8 cellular contexts compared by ENCODE assay signal in the genomic region with DNA sequence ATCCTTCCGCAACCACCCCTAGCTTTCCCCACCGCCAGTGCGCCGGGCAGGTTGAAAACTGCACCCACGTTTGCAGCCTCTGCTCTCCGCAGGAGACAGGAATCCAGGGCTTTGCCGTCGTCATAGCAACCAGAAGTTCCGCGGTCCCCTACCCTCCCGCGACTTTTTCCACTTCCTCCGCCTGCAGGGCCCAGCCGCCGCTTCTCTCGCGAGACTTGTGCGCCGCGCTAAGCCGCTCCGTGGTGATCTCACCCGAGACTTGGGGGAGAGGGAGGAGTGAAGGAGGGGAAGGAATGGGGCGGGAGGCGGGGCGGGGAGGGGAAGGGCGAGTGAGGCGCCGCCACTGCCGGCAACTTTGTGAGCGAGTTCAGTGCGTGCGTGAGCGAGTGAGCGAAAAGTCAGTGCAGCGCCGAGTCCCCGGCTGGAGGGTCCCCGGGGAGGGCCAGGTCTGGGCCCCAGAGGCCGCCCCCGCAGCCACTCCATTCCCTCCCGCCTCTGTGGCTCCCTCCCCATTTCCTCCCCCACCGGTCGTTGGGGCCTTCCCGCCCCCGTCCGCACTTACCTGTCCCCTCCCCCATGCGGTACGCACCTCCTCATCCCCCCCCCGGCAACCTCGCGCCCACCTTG. TPM values are rescaled to one million over a fixed set of nuclear protein-coding genes. Genes with fewer than 3 reads are reported as not detected.
DNase-seq lines count a peak whose midpoint lies in the region; ATAC-seq and TF ChIP-seq lines count a peak whose summit lies in the region.

A gene (plus strand): TSS at position 370 of the 627 bp plus-strand sequence.

- DNase-seq in GM06990 (ENCODE audit: extremely low read depth, insufficient read length) (peak; percentile 98), NCI-H1092 (lab: John Stamatoyannopoulos, UW) (peak; percentile 96), globus pallidus (ENCODE audit: low spot score) (peak; percentile 97), occipital lobe (lab: John Stamatoyannopoulos, UW) (peak; percentile 98)

- H3K4me3 Mint-ChIP-seq in activated naive CD4-positive, alpha-beta T cell treated with anti-CD3 and anti-CD28 coated beads, Interleukin-2, amount 50 U/mL, for 24 hours = peak within 1 kb of the TSS; percentile 90

- ATAC-seq in HG02588 (IDR thresholded peaks at IDR 0.05; ENCODE audit: unreplicated experiment) (peak; percentile 80), SK-N-SH treated with all-trans-retinoic acid at 6 μM for 48 hours (peak; percentile 91)

- H3K36me3 ChIP-seq in GM06990 (ENCODE audit: control insufficient read depth, insufficient read depth, low read length) = no peaks in the 10 kb centered on the region

- peak within 1 kb of the TSS; percentile 81 for H3K4me3 ChIP-seq in GM06990 (replicated peaks; ENCODE audit: low read depth, low read length)

- peaks cover 50% of the 10 kb centered on the region for H3K4me1 Mint-ChIP-seq in activated naive CD4-positive, alpha-beta T cell treated with anti-CD3 and anti-CD28 coated beads, Interleukin-2, amount 50 U/mL, for 24 hours

- no peaks in the 10 kb centered on the region for H3K36me3 Mint-ChIP-seq in activated naive CD4-positive, alpha-beta T cell treated with anti-CD3 and anti-CD28 coated beads, Interleukin-2, amount 50 U/mL, for 24 hours

- TF ChIP-seq CTCF in GM06990 (IDR thresholded peaks at IDR 0.05; ENCODE audit: insufficient read depth, low read length, poor library complexity, severe bottlenecking) = no peak

- H3K27me3 Mint-ChIP-seq in activated naive CD4-positive, alpha-beta T cell treated with anti-CD3 and anti-CD28 coated beads, Interleukin-2, amount 50 U/mL, for 24 hours = no peaks in the 10 kb centered on the region

- no peaks in the 10 kb centered on the region for H3K9me3 Mint-ChIP-seq in activated naive CD4-positive, alpha-beta T cell treated with anti-CD3 and anti-CD28 coated beads, Interleukin-2, amount 50 U/mL, for 24 hours

- H3K27me3 ChIP-seq in GM06990 (replicated peaks; ENCODE audit: control insufficient read depth, insufficient read depth, low read length) = no peaks in the 10 kb centered on the region

- peak within 1 kb of the TSS; percentile 95 for H3K27ac Mint-ChIP-seq in activated naive CD4-positive, alpha-beta T cell treated with anti-CD3 and anti-CD28 coated beads, Interleukin-2, amount 50 U/mL, for 24 hours

- peak within 1 kb of the TSS; percentile 69 for H3K27ac ChIP-seq in temporal lobe (ENCODE audit: low read depth, low read length)

TF ChIP-seq in SK-N-SH treated with all-trans-retinoic acid at 6 μM for 48 hours, 23 proteins besides CTCF, POLR2A, EP300 and RAD21:
- TF ChIP-seq ZFP3 (CRISPR knock-in tag; IDR thresholded peaks at IDR 0.05) (no peak), ISL1 (CRISPR knock-in tag; IDR thresholded peaks at IDR 0.05) (no peak), CSDC2 (CRISPR knock-in tag; IDR thresholded peaks at IDR 0.05) (no peak), ZC3H10 (CRISPR knock-in tag; IDR thresholded peaks at IDR 0.05) (no peak)
- TF ChIP-seq, protein P1, sequence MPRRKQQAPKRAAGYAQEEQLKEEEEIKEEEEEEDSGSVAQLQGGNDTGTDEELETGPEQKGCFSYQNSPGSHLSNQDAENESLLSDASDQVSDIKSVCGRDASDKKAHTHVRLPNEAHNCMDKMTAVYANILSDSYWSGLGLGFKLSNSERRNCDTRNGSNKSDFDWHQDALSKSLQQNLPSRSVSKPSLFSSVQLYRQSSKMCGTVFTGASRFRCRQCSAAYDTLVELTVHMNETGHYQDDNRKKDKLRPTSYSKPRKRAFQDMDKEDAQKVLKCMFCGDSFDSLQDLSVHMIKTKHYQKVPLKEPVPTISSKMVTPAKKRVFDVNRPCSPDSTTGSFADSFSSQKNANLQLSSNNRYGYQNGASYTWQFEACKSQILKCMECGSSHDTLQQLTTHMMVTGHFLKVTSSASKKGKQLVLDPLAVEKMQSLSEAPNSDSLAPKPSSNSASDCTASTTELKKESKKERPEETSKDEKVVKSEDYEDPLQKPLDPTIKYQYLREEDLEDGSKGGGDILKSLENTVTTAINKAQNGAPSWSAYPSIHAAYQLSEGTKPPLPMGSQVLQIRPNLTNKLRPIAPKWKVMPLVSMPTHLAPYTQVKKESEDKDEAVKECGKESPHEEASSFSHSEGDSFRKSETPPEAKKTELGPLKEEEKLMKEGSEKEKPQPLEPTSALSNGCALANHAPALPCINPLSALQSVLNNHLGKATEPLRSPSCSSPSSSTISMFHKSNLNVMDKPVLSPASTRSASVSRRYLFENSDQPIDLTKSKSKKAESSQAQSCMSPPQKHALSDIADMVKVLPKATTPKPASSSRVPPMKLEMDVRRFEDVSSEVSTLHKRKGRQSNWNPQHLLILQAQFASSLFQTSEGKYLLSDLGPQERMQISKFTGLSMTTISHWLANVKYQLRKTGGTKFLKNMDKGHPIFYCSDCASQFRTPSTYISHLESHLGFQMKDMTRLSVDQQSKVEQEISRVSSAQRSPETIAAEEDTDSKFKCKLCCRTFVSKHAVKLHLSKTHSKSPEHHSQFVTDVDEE (CRISPR knock-in tag; IDR thresholded peaks at IDR 0.05) = no peak
- TF ChIP-seq, protein P2, sequence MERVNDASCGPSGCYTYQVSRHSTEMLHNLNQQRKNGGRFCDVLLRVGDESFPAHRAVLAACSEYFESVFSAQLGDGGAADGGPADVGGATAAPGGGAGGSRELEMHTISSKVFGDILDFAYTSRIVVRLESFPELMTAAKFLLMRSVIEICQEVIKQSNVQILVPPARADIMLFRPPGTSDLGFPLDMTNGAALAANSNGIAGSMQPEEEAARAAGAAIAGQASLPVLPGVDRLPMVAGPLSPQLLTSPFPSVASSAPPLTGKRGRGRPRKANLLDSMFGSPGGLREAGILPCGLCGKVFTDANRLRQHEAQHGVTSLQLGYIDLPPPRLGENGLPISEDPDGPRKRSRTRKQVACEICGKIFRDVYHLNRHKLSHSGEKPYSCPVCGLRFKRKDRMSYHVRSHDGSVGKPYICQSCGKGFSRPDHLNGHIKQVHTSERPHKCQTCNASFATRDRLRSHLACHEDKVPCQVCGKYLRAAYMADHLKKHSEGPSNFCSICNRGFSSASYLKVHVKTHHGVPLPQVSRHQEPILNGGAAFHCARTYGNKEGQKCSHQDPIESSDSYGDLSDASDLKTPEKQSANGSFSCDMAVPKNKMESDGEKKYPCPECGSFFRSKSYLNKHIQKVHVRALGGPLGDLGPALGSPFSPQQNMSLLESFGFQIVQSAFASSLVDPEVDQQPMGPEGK (CRISPR knock-in tag; IDR thresholded peaks at IDR 0.05; ENCODE audit: borderline replicate concordance) = 0 out of 2 replicates have a peak, but pooled peaks have one; percentile 66
- TF ChIP-seq, protein P3, sequence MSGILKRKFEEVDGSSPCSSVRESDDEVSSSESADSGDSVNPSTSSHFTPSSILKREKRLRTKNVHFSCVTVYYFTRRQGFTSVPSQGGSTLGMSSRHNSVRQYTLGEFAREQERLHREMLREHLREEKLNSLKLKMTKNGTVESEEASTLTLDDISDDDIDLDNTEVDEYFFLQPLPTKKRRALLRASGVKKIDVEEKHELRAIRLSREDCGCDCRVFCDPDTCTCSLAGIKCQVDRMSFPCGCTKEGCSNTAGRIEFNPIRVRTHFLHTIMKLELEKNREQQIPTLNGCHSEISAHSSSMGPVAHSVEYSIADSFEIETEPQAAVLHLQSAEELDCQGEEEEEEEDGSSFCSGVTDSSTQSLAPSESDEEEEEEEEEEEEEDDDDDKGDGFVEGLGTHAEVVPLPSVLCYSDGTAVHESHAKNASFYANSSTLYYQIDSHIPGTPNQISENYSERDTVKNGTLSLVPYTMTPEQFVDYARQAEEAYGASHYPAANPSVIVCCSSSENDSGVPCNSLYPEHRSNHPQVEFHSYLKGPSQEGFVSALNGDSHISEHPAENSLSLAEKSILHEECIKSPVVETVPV (CRISPR knock-in tag; IDR thresholded peaks at IDR 0.05) = no peak
- TF ChIP-seq, protein P4, sequence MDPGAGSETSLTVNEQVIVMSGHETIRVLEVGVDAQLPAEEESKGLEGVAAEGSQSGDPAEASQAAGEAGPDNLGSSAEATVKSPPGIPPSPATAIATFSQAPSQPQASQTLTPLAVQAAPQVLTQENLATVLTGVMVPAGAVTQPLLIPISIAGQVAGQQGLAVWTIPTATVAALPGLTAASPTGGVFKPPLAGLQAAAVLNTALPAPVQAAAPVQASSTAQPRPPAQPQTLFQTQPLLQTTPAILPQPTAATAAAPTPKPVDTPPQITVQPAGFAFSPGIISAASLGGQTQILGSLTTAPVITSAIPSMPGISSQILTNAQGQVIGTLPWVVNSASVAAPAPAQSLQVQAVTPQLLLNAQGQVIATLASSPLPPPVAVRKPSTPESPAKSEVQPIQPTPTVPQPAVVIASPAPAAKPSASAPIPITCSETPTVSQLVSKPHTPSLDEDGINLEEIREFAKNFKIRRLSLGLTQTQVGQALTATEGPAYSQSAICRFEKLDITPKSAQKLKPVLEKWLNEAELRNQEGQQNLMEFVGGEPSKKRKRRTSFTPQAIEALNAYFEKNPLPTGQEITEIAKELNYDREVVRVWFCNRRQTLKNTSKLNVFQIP (CRISPR knock-in tag; IDR thresholded peaks at IDR 0.05; ENCODE audit: borderline replicate concordance, low read depth) = no peak

RNA-seq across cellular contexts. Expression of the gene that starts here (rescaled TPM):
- total RNA-seq in occipital lobe (13.6 TPM), temporal lobe (17.7 TPM)

Comparison
In these comparisons a context has a peak if more than half of its experiments do, and no peak if none do; other contexts are left out.
1. Peak in every context shown above with its lines: DNase-seq, ATAC-seq, H3K4me3 ChIP-seq and H3K27ac ChIP-seq.